11 cellular contexts compared by ENCODE assay signal in genomic region chr17:18318771-18319450, GRCh38. TPM values are rescaled to one million over a fixed set of nuclear protein-coding genes. Genes with fewer than 3 reads are reported as not detected.
DNase-seq lines count a peak whose midpoint lies in the region; ATAC-seq and TF ChIP-seq lines count a peak whose summit lies in the region.
"Had no signal": no experiment of that assay in that cellular context is flagged by ENCODE, and none has a peak within 500 bp of the region (broad histone marks: within the 10 kb centered on the region; RNA-seq: fewer than 3 reads in every experiment).

No MANE protein-coding gene starts in this region.

- H3K27ac Mint-ChIP-seq in activated naive CD8-positive, alpha-beta T cell treated with anti-CD3 and anti-CD28 coated beads, Interleukin-2, amount 10 ng/mL, durations not matched to agents 7 days and 5 days, result no peak overlapping the region
- no peak overlapping the region for H3K27ac Mint-ChIP-seq in nephron

- no peaks in the 10 kb centered on the region for H3K27me3 Mint-ChIP-seq in activated naive CD8-positive, alpha-beta T cell treated with anti-CD3 and anti-CD28 coated beads, Interleukin-2, amount 10 ng/mL, durations not matched to agents 7 days and 5 days
- H3K27me3 Mint-ChIP-seq in nephron (ENCODE audit: low read depth), result peaks cover 6% of the 10 kb centered on the region

- H3K36me3 Mint-ChIP-seq in activated naive CD8-positive, alpha-beta T cell treated with anti-CD3 and anti-CD28 coated beads, Interleukin-2, amount 10 ng/mL, durations not matched to agents 7 days and 5 days, result peaks cover 14% of the 10 kb centered on the region
- H3K36me3 Mint-ChIP-seq in nephron (ENCODE audit: low read depth), result peaks cover 42% of the 10 kb centered on the region

- DNase-seq in H7, result peak; percentile 25
- DNase-seq in activated naive CD8-positive, alpha-beta T cell treated with anti-CD3 and anti-CD28 coated beads, Interleukin-2, amount 10 ng/mL, durations not matched to agents 7 days and 5 days, result no peak
- no peak for DNase-seq in NK-92 (lab: John Stamatoyannopoulos, UW; ENCODE audit: unreplicated experiment)
- no peak for DNase-seq in NCI-H2227 (lab: John Stamatoyannopoulos, UW; ENCODE audit: unreplicated experiment)
- DNase-seq: activated CD8-positive, alpha-beta memory T cell treated with anti-CD3 and anti-CD28 coated beads, Interleukin-2, amount 50 U/mL, for 48 hours; DMS79 treated with DMSO at 0.1 percent for 48 hours had no signal

- no peaks in the 10 kb centered on the region for H3K27me3 ChIP-seq in H7 (ENCODE audit: control insufficient read depth, insufficient read depth, low read length)
- H3K27me3 ChIP-seq: testis had no signal

- H3K4me3 Mint-ChIP-seq in activated naive CD8-positive, alpha-beta T cell treated with anti-CD3 and anti-CD28 coated beads, Interleukin-2, amount 10 ng/mL, durations not matched to agents 7 days and 5 days, result peak overlapping the region; percentile 20
- peak overlapping the region; percentile 24 to 80 (median 79) for H3K4me3 Mint-ChIP-seq in nephron

- no peaks in the 10 kb centered on the region for H3K9me3 Mint-ChIP-seq in activated naive CD8-positive, alpha-beta T cell treated with anti-CD3 and anti-CD28 coated beads, Interleukin-2, amount 10 ng/mL, durations not matched to agents 7 days and 5 days
- H3K9me3 Mint-ChIP-seq in nephron, result no peaks in the 10 kb centered on the region

- TF ChIP-seq CTCF in nephron (IDR thresholded peaks at IDR 0.05; ENCODE audit: unreplicated experiment in 3 of 3), result no peak

- H3K4me1 Mint-ChIP-seq in activated naive CD8-positive, alpha-beta T cell treated with anti-CD3 and anti-CD28 coated beads, Interleukin-2, amount 10 ng/mL, durations not matched to agents 7 days and 5 days, result peaks cover 49% of the 10 kb centered on the region
- H3K4me1 Mint-ChIP-seq in nephron, result peaks cover 48% of the 10 kb centered on the region

- H3K36me3 ChIP-seq in H7 (replicated peaks; ENCODE audit: control insufficient read depth, insufficient read depth, low read length), result peaks cover 12% of the 10 kb centered on the region

- no peak overlapping the region for H3K4me3 ChIP-seq in H7 (ENCODE audit: insufficient read depth, low read depth, low read length)
- H3K4me3 ChIP-seq: testis had no signal

- no peak for ATAC-seq in activated naive CD8-positive, alpha-beta T cell treated with anti-CD3 and anti-CD28 coated beads, Interleukin-2, amount 10 ng/mL, durations not matched to agents 7 days and 5 days (ENCODE audit: low read depth)
- no peak for ATAC-seq in GM19452 (IDR thresholded peaks at IDR 0.05; ENCODE audit: unreplicated experiment)

- POLR2A ChIA-PET in activated naive CD8-positive, alpha-beta T cell treated with anti-CD3 and anti-CD28 coated beads, Interleukin-2, amount 10 ng/mL, durations not matched to agents 7 days and 5 days (lab: Charles Lee), result no interaction called here

RNA-seq across cellular contexts. Expression of gene SMCR8, which starts 3.8 kb away (rescaled TPM):
- total RNA-seq in H7 (2014; rRNA removed; shearing (Covaris generic)), result 13.1 and 14.4 TPM in 2 replicates
- 10 to 100 TPM; 34.5 to 35.2 TPM for total RNA-seq in activated naive CD8-positive, alpha-beta T cell treated with anti-CD3 and anti-CD28 coated beads, Interleukin-2, amount 10 ng/mL, durations not matched to agents 7 days and 5 days

RNA-seq across cellular contexts. Expression of gene TOP3A, which starts 4.1 kb away (rescaled TPM):
- 36.7 and 48.0 TPM in 2 replicates for total RNA-seq in H7 (2014; rRNA removed; shearing (Covaris generic))
- total RNA-seq in activated naive CD8-positive, alpha-beta T cell treated with anti-CD3 and anti-CD28 coated beads, Interleukin-2, amount 10 ng/mL, durations not matched to agents 7 days and 5 days, result 10 to 100 TPM; 61.5 to 61.7 TPM

RNA-seq across cellular contexts. Expression of gene SHMT1, which starts 44.4 kb away (rescaled TPM):
- 76.3 and 85.7 TPM in 2 replicates for total RNA-seq in H7 (2014; rRNA removed; shearing (Covaris generic))
- 10 to 100 TPM; 45.4 to 48.1 TPM for total RNA-seq in activated naive CD8-positive, alpha-beta T cell treated with anti-CD3 and anti-CD28 coated beads, Interleukin-2, amount 10 ng/mL, durations not matched to agents 7 days and 5 days

RNA-seq across cellular contexts. Expression of gene MIEF2, which starts 58.4 kb away (rescaled TPM):
- 16.2 and 17.3 TPM in 2 replicates for total RNA-seq in H7 (2014; rRNA removed; shearing (Covaris generic))
- 10 to 100 TPM; 14.0 to 14.7 TPM for total RNA-seq in activated naive CD8-positive, alpha-beta T cell treated with anti-CD3 and anti-CD28 coated beads, Interleukin-2, amount 10 ng/mL, durations not matched to agents 7 days and 5 days

RNA-seq across cellular contexts. Expression of gene EVPLL, which starts 58.7 kb away (rescaled TPM):
- total RNA-seq in H7 (2014; rRNA removed; shearing (Covaris generic)), result not detected in 2 replicates
- not detected for total RNA-seq in activated naive CD8-positive, alpha-beta T cell treated with anti-CD3 and anti-CD28 coated beads, Interleukin-2, amount 10 ng/mL, durations not matched to agents 7 days and 5 days
- total RNA-seq: HT1080, SK-MEL-5 had no signal
